In genomic region chr1:41003640-41004220, GRCh38 we compare ENCODE assay signal across 7 cellular contexts. TPM values are rescaled to one million over a fixed set of nuclear protein-coding genes. Genes with fewer than 3 reads are reported as not detected.
DNase-seq lines count a peak whose midpoint lies in the region; ATAC-seq, FAIRE-seq and TF ChIP-seq lines count a peak whose summit lies in the region.

No MANE protein-coding gene starts in this region.

- TF ChIP-seq POLR2A in GM18505 (IDR thresholded peaks at IDR 0.05; ENCODE audit: borderline replicate concordance, extremely low read depth, insufficient read depth, insufficient read length) = no peak

- H3K79me2 ChIP-seq in keratinocyte (ENCODE audit: control insufficient read depth, insufficient read depth, low read length) = peaks cover 15% of the 10 kb centered on the region

- peaks cover 9% of the 10 kb centered on the region for H4K20me1 ChIP-seq in keratinocyte (ENCODE audit: control insufficient read depth, extremely low read depth, insufficient read depth, low read length)

- H3K4me1 ChIP-seq in keratinocyte (ENCODE audit: control insufficient read depth, extremely low read depth, insufficient read depth, low read length) = peaks cover 48% of the 10 kb centered on the region

- H3K4me3 ChIP-seq in keratinocyte (ENCODE audit: control insufficient read depth in 2 of 3, extremely low read depth in 1 of 3, insufficient read depth in 2 of 3, low read depth in 1 of 3, low read length in 3 of 3) = no peak overlapping the region

- peak; percentile 92 for ATAC-seq in GM18505 (IDR thresholded peaks at IDR 0.05; ENCODE audit: unreplicated experiment)
- peak; percentile 94 for ATAC-seq in HG02852 (IDR thresholded peaks at IDR 0.05; ENCODE audit: unreplicated experiment)

- H3K9me3 ChIP-seq in keratinocyte (ENCODE audit: control insufficient read depth, low read depth, low read length) = no peaks in the 10 kb centered on the region

- TF ChIP-seq CTCF in VCaP (conservative IDR thresholded peaks at IDR 0.05) = peak; percentile 82
- peak; percentile 72 to 84 (median 80) for TF ChIP-seq CTCF in keratinocyte (optimal IDR thresholded peaks at IDR 0.05 in 1 of 3, IDR thresholded peaks at IDR 0.05 in 1 of 3, conservative IDR thresholded peaks at IDR 0.05 in 1 of 3; ENCODE audit: extremely low read depth in 1 of 3, insufficient read depth in 2 of 3, low read length in 3 of 3)

- FAIRE-seq in keratinocyte (lab: Jason Lieb, UNC) = peak; percentile 99

- H3K4me2 ChIP-seq in keratinocyte (ENCODE audit: control insufficient read depth, extremely low read depth, insufficient read depth, low read depth, low read length) = no peak overlapping the region

- H3K9ac ChIP-seq in keratinocyte (ENCODE audit: control insufficient read depth, extremely low read depth, insufficient read depth, low read length) = no peak overlapping the region

- peaks cover 35 to 78% of the 10 kb centered on the region in 2 experiments for H3K36me3 ChIP-seq in keratinocyte (ENCODE audit: control insufficient read depth in 2 of 2, extremely low read depth in 1 of 2, insufficient read depth in 2 of 2, low read length in 2 of 2)

- H3K27me3 ChIP-seq in keratinocyte (ENCODE audit: control insufficient read depth, extremely low read depth, insufficient read depth, low read length) = no peaks in the 10 kb centered on the region

- no peak overlapping the region for H2AFZ ChIP-seq in keratinocyte (ENCODE audit: control insufficient read depth, low read length)

- H3K27ac ChIP-seq in VCaP (peak overlapping the region; percentile 65), keratinocyte (ENCODE audit: control insufficient read depth, insufficient read depth, low read length) (peak overlapping the region; percentile 55)

- peaks cover 2% of the 10 kb centered on the region for H3K9me1 ChIP-seq in keratinocyte (ENCODE audit: control insufficient read depth, extremely low read depth, insufficient read depth, low read length)

- dilution Hi-C loops in keratinocyte (cut with MboI; ENCODE audit: extremely low pct_ligation_motif_present, low sequenced_read_pairs) = no loop called here

- DNase-seq in NCI-H187 treated with DMSO at 0.1 percent for 48 hours (lab: John Stamatoyannopoulos, UW) (peak; percentile 54), brain pericyte (ENCODE audit: low read depth, low spot score) (peak; percentile 95), keratinocyte (ENCODE audit: low read depth, low spot score) (peak; percentile 91)
- peak; percentile 83 for DNase-seq in stimulated activated CD4-positive, alpha-beta T cell treated with anti-CD3 and anti-CD28 coated beads, Interleukin-2, amount 100 ng/mL, for 4 hours (ENCODE audit: low read depth)

RNA-seq across cellular contexts. Expression of gene SLFNL1, which starts 17.8 kb away (rescaled TPM):
- 0.04 TPM in 1 of 3 replicates, not detected in the others for polyA plus RNA-seq in keratinocyte
- not detected for polyA plus RNA-seq in keratinocyte (2011; ENCODE audit: low read depth)
- polyA plus RNA-seq in keratinocyte (2011; cell fraction: cytosol; rRNA removed) = not detected in 2 replicates
- 0.04 and 0.12 TPM in 2 replicates for polyA plus RNA-seq in keratinocyte (2011; cell fraction: nucleus; rRNA removed)
- polyA plus RNA-seq in keratinocyte (2012; ENCODE audit: low replicate concordance) = 0.40 and 0.54 TPM in 2 replicates
- 0.07 to 0.16 TPM in 2 of 3 replicates, not detected in the other for polyA minus RNA-seq in keratinocyte
- polyA minus RNA-seq in keratinocyte (2011; cell fraction: cytosol; rRNA and poly(A)+ RNA removed) = not detected
- 0.31 and 0.32 TPM in 2 replicates for polyA minus RNA-seq in keratinocyte (2011; cell fraction: nucleus; rRNA and poly(A)+ RNA removed)

RNA-seq across cellular contexts. Expression of gene CTPS1, which starts 24.2 kb away (rescaled TPM):
- 21.3 to 81.1 TPM (median 43.3 TPM) in 3 replicates for polyA plus RNA-seq in keratinocyte
- 29.9 TPM for polyA plus RNA-seq in keratinocyte (2011; ENCODE audit: low read depth)
- polyA plus RNA-seq in keratinocyte (2011; cell fraction: cytosol; rRNA removed) = 37.8 and 40.3 TPM in 2 replicates
- 92.6 and 107 TPM in 2 replicates for polyA plus RNA-seq in keratinocyte (2011; cell fraction: nucleus; rRNA removed)
- polyA plus RNA-seq in keratinocyte (2012; ENCODE audit: low replicate concordance) = 26.6 and 60.1 TPM in 2 replicates
- 25.6 to 75.7 TPM (median 39.7 TPM) in 3 replicates for polyA minus RNA-seq in keratinocyte
- 19.2 TPM for polyA minus RNA-seq in keratinocyte (2011; cell fraction: cytosol; rRNA and poly(A)+ RNA removed)
- polyA minus RNA-seq in keratinocyte (2011; cell fraction: nucleus; rRNA and poly(A)+ RNA removed) = 42.5 and 79.0 TPM in 2 replicates
